ENCODE assay signal across 8 cellular contexts in the genomic region with DNA sequence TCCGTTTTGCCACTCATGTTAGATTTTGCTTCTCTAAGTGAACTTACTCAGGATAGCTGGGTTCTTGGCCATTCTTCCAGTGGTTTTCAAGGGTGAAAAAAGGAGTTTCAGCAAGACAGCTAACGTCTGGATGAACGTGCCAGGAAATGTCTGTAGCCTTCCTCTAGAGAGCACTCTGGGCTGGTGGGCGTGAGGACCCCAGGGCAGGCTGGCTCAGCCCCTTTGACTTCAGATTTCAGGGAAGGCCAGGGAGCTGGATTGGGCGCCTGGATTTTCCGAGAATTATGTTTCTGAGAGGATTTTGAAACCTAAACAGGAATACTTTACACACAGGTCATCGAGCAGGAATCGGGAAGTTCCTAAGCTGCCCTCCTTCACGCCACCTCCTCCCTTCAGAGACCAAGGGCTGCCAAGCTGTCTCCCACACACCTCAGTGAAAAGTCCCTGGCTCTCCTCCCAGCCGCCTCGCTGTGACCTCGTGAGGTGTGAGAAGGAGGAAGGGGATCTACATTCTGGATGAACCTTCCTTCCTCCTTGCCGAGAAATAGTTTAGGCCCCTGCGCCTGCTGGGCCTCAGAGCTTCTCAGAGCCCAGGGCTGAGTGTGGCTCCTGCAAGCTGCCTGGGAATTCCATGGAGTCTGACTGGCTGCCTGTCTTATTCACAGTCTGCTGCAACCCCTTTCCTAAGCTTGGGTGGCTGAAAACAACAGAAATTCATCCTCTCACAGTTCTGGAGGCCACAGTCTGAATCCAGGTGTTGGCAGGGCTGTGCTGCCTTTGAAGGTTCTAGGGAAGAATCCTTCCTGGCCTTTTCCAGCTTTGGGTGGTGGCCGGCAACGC. TPM values are rescaled to one million over a fixed set of nuclear protein-coding genes. Genes with fewer than 3 reads are reported as not detected.
DNase-seq lines count a peak whose midpoint lies in the region; ATAC-seq, FAIRE-seq and TF ChIP-seq lines count a peak whose summit lies in the region.
"Not testable (repeated sequence)": the region's sequence is repeated elsewhere in the genome, so short reads cannot be mapped to it uniquely, and the experiment has no call there.

No MANE protein-coding gene starts in this region.

- not testable (repeated sequence) for ATAC-seq in A549
- ATAC-seq in left ventricle myocardium superior: peak; percentile 79

- H3K4me2 ChIP-seq in A549: peak overlapping the region; percentile 43; the same call in 2 of the 3 replicates

- TF ChIP-seq POLR2A in A549 (IDR thresholded peaks at IDR 0.05; ENCODE audit: low read length); esophagus muscularis mucosa (IDR thresholded peaks at IDR 0.05; ENCODE audit: low read depth); testis (IDR thresholded peaks at IDR 0.05): not testable (repeated sequence)

- peak in 1 of 2 experiments; percentile 38 for DNase-seq in A549 (ENCODE audit: low read depth in 1 of 2, low spot score in 1 of 2)
- peak; percentile 29 for DNase-seq in LoVo (ENCODE audit: low spot score)
- not testable (repeated sequence) for DNase-seq in esophagus muscularis mucosa (ENCODE audit: extremely low spot score)
- DNase-seq in left ventricle myocardium superior: peak; percentile 80
- DNase-seq in mesothelial cell of epicardium (ENCODE audit: low spot score in 2 of 2, unreplicated experiment in 2 of 2): peak in 1 of 2 experiments; percentile 42
- DNase-seq in retinal pigment epithelial cell (ENCODE audit: low read depth): peak; percentile 68
- peak; percentile 75 for DNase-seq in testis

- intact Hi-C loops in esophagus muscularis mucosa (cut with DNase I); left ventricle myocardium superior (cut with micrococcal nuclease); testis (cut with DNase I; ENCODE audit: low total_unique reads): not testable (repeated sequence)

- H3K4me1 ChIP-seq in A549 (peaks cover 56% of the 10 kb centered on the region), esophagus muscularis mucosa (peaks cover 54 to 94% (median 80%) of the 10 kb centered on the region in 4 donors), testis (peaks cover 22% of the 10 kb centered on the region)

- not testable (repeated sequence) for H3K27me3 Mint-ChIP-seq in brain
- peaks cover 12% of the 10 kb centered on the region for H3K27me3 Mint-ChIP-seq in mesothelial cell of epicardium (ENCODE audit: low read depth)

- H3K27ac ChIP-seq in A549 (peak overlapping the region; percentile 78 to 90), esophagus muscularis mucosa (replicated peaks in 1 of 4) (peak overlapping the region; percentile 90 to 95 (median 90)), testis (peak overlapping the region; percentile 68 to 80)

- not testable (repeated sequence) for TF ChIP-seq CTCF in A549 (IDR thresholded peaks at IDR 0.05); brain (conservative IDR thresholded peaks at IDR 0.05); esophagus muscularis mucosa (IDR thresholded peaks at IDR 0.05); mesothelial cell of epicardium (IDR thresholded peaks at IDR 0.05; ENCODE audit: unreplicated experiment); retinal pigment epithelial cell (conservative IDR thresholded peaks at IDR 0.05; ENCODE audit: low read depth, low read length); testis (IDR thresholded peaks at IDR 0.05)

- H3K4me3 Mint-ChIP-seq in brain, mesothelial cell of epicardium: not testable (repeated sequence)

- TF ChIP-seq EP300 in A549 (IDR thresholded peaks at IDR 0.05): not testable (repeated sequence)
- TF ChIP-seq EP300 in esophagus muscularis mucosa (IDR thresholded peaks at IDR 0.05): peak; percentile 50

- peaks cover 0 to 11% (median 0%) of the 10 kb centered on the region in 5 experiments for H3K9me3 Mint-ChIP-seq in brain
- H3K9me3 Mint-ChIP-seq in mesothelial cell of epicardium: not testable (repeated sequence)

- not testable (repeated sequence) for FAIRE-seq in A549 (lab: Jason Lieb, UNC)

- H3K4me1 Mint-ChIP-seq in brain, mesothelial cell of epicardium: not testable (repeated sequence)

- H3K9me3 ChIP-seq in A549, esophagus muscularis mucosa, testis: not testable (repeated sequence)

- H3K27ac Mint-ChIP-seq in brain: peak overlapping the region in 3 of 5 experiments; percentile 47 to 73 (median 51)
- peak overlapping the region; percentile 83 for H3K27ac Mint-ChIP-seq in mesothelial cell of epicardium

- CTCF ChIA-PET in A549 (lab: Yijun Ruan, JAX): interaction anchor here (1.8 to 2.0 kb wide), 2 partner anchors 37 to 150 kb away, joined by 6 to 7 read pairs; no protein-coding TSS in a partner anchor

- POLR2A ChIA-PET in A549 (lab: Yijun Ruan, JAX): not testable (repeated sequence)

- WGBS in A549 (ENCODE audit: missing lambda C conversion rate): 59% methylated on average over 14 of the region's 16 CpGs
- WGBS in esophagus muscularis mucosa: 45% methylated on average over 16 of the region's 16 CpGs
- WGBS in testis, 2 donors: 42 to 55% methylated on average over 16 of the region's 16 CpGs

- H3K36me3 ChIP-seq in esophagus muscularis mucosa: peaks cover 0 to 36% (median 8%) of the 10 kb centered on the region in 4 donors
- H3K36me3 ChIP-seq in testis (ENCODE audit: low read depth, missing control alignments): not testable (repeated sequence)

- not testable (repeated sequence) for TF ChIP-seq RAD21 in A549 (conservative IDR thresholded peaks at IDR 0.05 in 1 of 2, IDR thresholded peaks at IDR 0.05 in 1 of 2)

- not testable (repeated sequence) for H3K36me3 Mint-ChIP-seq in brain, mesothelial cell of epicardium

- not testable (repeated sequence) for H3K27me3 ChIP-seq in esophagus muscularis mucosa, testis

- not testable (repeated sequence) for H3K4me3 ChIP-seq in A549; retinal pigment epithelial cell (ENCODE audit: low read length); testis
- H3K4me3 ChIP-seq in esophagus muscularis mucosa: peak overlapping the region in 2 of 4 donors; percentile 19 to 23

RNA-seq across cellular contexts. Expression of a gene that starts 38.6 kb away (rescaled TPM):
- polyA plus RNA-seq in A549 (2011; rRNA removed) (41.1 and 45.5 TPM in 2 replicates), A549 (2017; fragmentation: RNase III; extraction: RNeasy Plus Mini Kit Qiagen cat#74134 plus additional on column Dnase treatment) (42.3 to 50.4 TPM (median 48.0 TPM) in 3 replicates), brain (ENCODE audit: insufficient read depth, low read depth, low replicate concordance) (14.1 TPM), testis (ENCODE audit: insufficient read depth, low read depth, low replicate concordance) (47.0 TPM)
- polyA plus RNA-seq in A549 (2012; cell fraction: cytosol; rRNA removed): 14.5 and 15.7 TPM in 2 replicates
- polyA plus RNA-seq in A549 (2012; cell fraction: nucleus; rRNA removed): 13.0 and 15.6 TPM in 2 replicates
- 22.8 and 29.4 TPM in 2 replicates for polyA minus RNA-seq in A549 (2011; rRNA and poly(A)+ RNA removed)
- total RNA-seq in esophagus muscularis mucosa (10 to 100 TPM; 49.8 to 86.6 (median 64.6) TPM), left ventricle myocardium superior (13.6 TPM), mesothelial cell of epicardium (2.1 to 3.8 TPM (median 3.1 TPM) in 3 replicates), testis (10 to 100 TPM; 28.4 to 44.2 TPM)

RNA-seq across cellular contexts. Expression of a gene that starts 58.3 kb away (rescaled TPM):
- polyA plus RNA-seq in A549 (2011; rRNA removed) (8.7 and 9.0 TPM in 2 replicates), A549 (2017; fragmentation: RNase III; extraction: RNeasy Plus Mini Kit Qiagen cat#74134 plus additional on column Dnase treatment) (9.5 to 10.3 TPM (median 10.1 TPM) in 3 replicates), brain (ENCODE audit: insufficient read depth, low read depth, low replicate concordance) (8.1 TPM), testis (ENCODE audit: insufficient read depth, low read depth, low replicate concordance) (16.6 TPM)
- 4.8 and 6.7 TPM in 2 replicates for polyA plus RNA-seq in A549 (2012; cell fraction: cytosol; rRNA removed)
- 14.2 and 16.0 TPM in 2 replicates for polyA plus RNA-seq in A549 (2012; cell fraction: nucleus; rRNA removed)
- 21.2 and 22.7 TPM in 2 replicates for polyA minus RNA-seq in A549 (2011; rRNA and poly(A)+ RNA removed)
- total RNA-seq in esophagus muscularis mucosa (10 to 100 TPM; 14.1 to 31.0 (median 22.4) TPM), left ventricle myocardium superior (11.9 TPM), mesothelial cell of epicardium (21.8 to 23.4 TPM (median 22.2 TPM) in 3 replicates), testis (10 to 100 TPM; 38.8 to 41.4 TPM)
